ENCODE assay signal across 8 cellular contexts in genomic region chr12:14948672-14949071, GRCh38. TPM values are rescaled to one million over a fixed set of nuclear protein-coding genes. Genes with fewer than 3 reads are reported as not detected.
DNase-seq lines count a peak whose midpoint lies in the region; ATAC-seq and TF ChIP-seq lines count a peak whose summit lies in the region.

No MANE protein-coding gene starts in this region.

- CTCF ChIA-PET in RWPE1 (lab: Yijun Ruan, JAX) = interaction anchor here (0.6 kb wide), 1 partner anchor 167 kb away, joined by 3 read pairs; no protein-coding TSS in a partner anchor

- peak overlapping the region; percentile 72 for H3K27ac ChIP-seq in psoas muscle
- no peak overlapping the region for H3K27ac ChIP-seq in RWPE1

- TF ChIP-seq CTCF in psoas muscle (IDR thresholded peaks at IDR 0.05) = no peak
- no peak for TF ChIP-seq CTCF in RWPE1 (conservative IDR thresholded peaks at IDR 0.05; ENCODE audit: low read depth)

- WGBS in psoas muscle, 3 donors = 14 to 28% (median 19%) methylated on average over 3 of the region's 3 CpGs

- intact Hi-C loops in Right ventricle myocardium superior (cut with DNase I) = no loop called here
- intact Hi-C loops in psoas muscle (cut with DNase I) = no loop called here

- peaks cover 8% of the 10 kb centered on the region for H3K4me1 ChIP-seq in psoas muscle

- H3K36me3 ChIP-seq in psoas muscle (ENCODE audit: insufficient read depth in 1 of 2, low read depth in 1 of 2) = peaks cover 0 to 10% of the 10 kb centered on the region in 2 donors

- H3K4me3 ChIP-seq in psoas muscle = peak overlapping the region; percentile 18

- POLR2A ChIA-PET in RWPE1 (lab: Yijun Ruan, JAX; ENCODE audit: low non-redundant PET) = no interaction called here

- ATAC-seq in GM18511 (IDR thresholded peaks at IDR 0.05; ENCODE audit: unreplicated experiment) (peak; percentile 94), HG02884 (IDR thresholded peaks at IDR 0.05; ENCODE audit: unreplicated experiment) (peak; percentile 83), Right ventricle myocardium superior (ENCODE audit: poor library complexity) (peak; percentile 79), psoas muscle (peak; percentile 61 to 85 (median 72))

- no peaks in the 10 kb centered on the region for H3K9me3 ChIP-seq in psoas muscle

- peak; percentile 66 for DNase-seq in AG08396 (ENCODE audit: low spot score)
- peak; percentile 32 for DNase-seq in NCI-H69 (lab: John Stamatoyannopoulos, UW)
- DNase-seq in activated naive CD4-positive, alpha-beta T cell treated with anti-CD3 and anti-CD28 coated beads, Interleukin-2, amount 50 U/mL, for 16 hours = peak; percentile 43
- DNase-seq in Right ventricle myocardium superior = no peak
- no peak for DNase-seq in psoas muscle
- no peak for DNase-seq in RWPE1 (ENCODE audit: low spot score)

- no peaks in the 10 kb centered on the region for H3K27me3 ChIP-seq in psoas muscle (ENCODE audit: insufficient read depth in 3 of 3, low read length in 2 of 3)

RNA-seq across cellular contexts. Expression of gene ERP27, which starts 10.3 kb away (rescaled TPM):
- 0.24 TPM for total RNA-seq in Right ventricle myocardium superior
- total RNA-seq in psoas muscle = under 1 TPM in 3 of 4 donors, not detected in 1; 0.17 to 0.42 (median 0.24) TPM
- polyA plus RNA-seq in psoas muscle = under 1 TPM; 0.05 to 0.09 (median 0.08) TPM

RNA-seq across cellular contexts. Expression of gene ARHGDIB, which starts 12.7 kb away (rescaled TPM):
- 49.9 TPM for total RNA-seq in Right ventricle myocardium superior
- total RNA-seq in psoas muscle = 10 to 100 TPM; 27.1 to 41.4 (median 29.9) TPM
- 10 to 100 TPM; 23.9 to 44.0 (median 39.4) TPM for polyA plus RNA-seq in psoas muscle

RNA-seq across cellular contexts. Expression of gene PDE6H, which starts 24.2 kb away (rescaled TPM):
- total RNA-seq in Right ventricle myocardium superior (not detected), psoas muscle (not detected)
- polyA plus RNA-seq in psoas muscle = not detected

Comparison
In these comparisons a context has a peak if more than half of its experiments do, and no peak if none do; other contexts are left out.
1. DNase-seq: peak in AG08396 (single experiment), NCI-H69 (single experiment) and activated naive CD4-positive, alpha-beta T cell treated with anti-CD3 and anti-CD28 coated beads, Interleukin-2, amount 50 U/mL, for 16 hours (single experiment); none in Right ventricle myocardium superior (single experiment), psoas muscle (0 of 2) and RWPE1 (single experiment).
2. Peak in every context shown above with its lines, with median percentiles within 50 percentile points of each other: ATAC-seq.